Comparison of ENCODE assay signal across 9 cellular contexts in genomic region chr17:40314557-40314953, GRCh38. TPM values are rescaled to one million over a fixed set of nuclear protein-coding genes. Genes with fewer than 3 reads are reported as not detected.
DNase-seq lines count a peak whose midpoint lies in the region; ATAC-seq, FAIRE-seq and TF ChIP-seq lines count a peak whose summit lies in the region.
"Had no signal": no experiment of that assay in that cellular context is flagged by ENCODE, and none has a peak within 500 bp of the region (broad histone marks: within the 10 kb centered on the region; RNA-seq: fewer than 3 reads in every experiment).

No MANE protein-coding gene starts in this region.

- BruUV-seq in K562 (replicated peaks; lab: Mats Ljungman, UMichigan) = no TSS peak

- WGBS in K562 (ENCODE audit: insufficient coverage, low coverage, missing lambda C conversion rate) = 57% methylated on average over 3 of the region's 3 CpGs

- in situ Hi-C loops in K562 (cut with MboI) = no loop called here

- TF ChIP-seq EP300 in K562 (IDR thresholded peaks at IDR 0.05; ENCODE audit: low read length) = no peak

- H3K27ac ChIP-seq in CD4-positive, alpha-beta memory T cell (ENCODE audit: low read depth, low read length) = no peak overlapping the region
- H3K27ac ChIP-seq in K562 (ENCODE audit: extremely low read depth, low read depth, low read length) = no peak overlapping the region
- no peak overlapping the region for H3K27ac ChIP-seq in GM23338 (ENCODE audit: low read depth)

- no peak overlapping the region for H2AFZ ChIP-seq in K562 (ENCODE audit: low read depth, low read length)
- H2AFZ ChIP-seq in GM23338 = no peak overlapping the region

- TF ChIP-seq CTCF in K562 (IDR thresholded peaks at IDR 0.05 in 2 of 3, conservative IDR thresholded peaks at IDR 0.05 in 1 of 3; ENCODE audit: insufficient read depth in 2 of 3, low read depth in 1 of 3, low read length in 3 of 3) = no peak
- TF ChIP-seq CTCF in kidney epithelial cell (IDR thresholded peaks at IDR 0.05; ENCODE audit: insufficient read depth, low read length, poor library complexity, severe bottlenecking) = peak; percentile 27
- TF ChIP-seq CTCF in GM23338 (conservative IDR thresholded peaks at IDR 0.05; ENCODE audit: low read depth in 2 of 2) = no peak

- no peak for FAIRE-seq in K562 (lab: Jason Lieb, UNC)

- H3K27me3 ChIP-seq in CD4-positive, alpha-beta memory T cell (ENCODE audit: insufficient read depth, low read length) = no peaks in the 10 kb centered on the region
- H3K27me3 ChIP-seq in K562 (ENCODE audit: control insufficient read depth in 2 of 2, insufficient read depth in 2 of 2, low read length in 2 of 2) (no peaks in the 10 kb centered on the region), kidney epithelial cell (ENCODE audit: control insufficient read depth, insufficient read depth, low read length) (no peaks in the 10 kb centered on the region), GM23338 (ENCODE audit: insufficient read depth) (peaks cover 36% of the 10 kb centered on the region)

- peak overlapping the region in 5 of 8 donors; percentile 1 to 70 (median 51) for H3K4me3 Mint-ChIP-seq in CD4-positive, alpha-beta memory T cell
- no peak overlapping the region for H3K4me3 Mint-ChIP-seq in GM23338

- H3K79me2 ChIP-seq in K562 (ENCODE audit: control insufficient read depth, insufficient read depth, low read length) (peaks cover 15% of the 10 kb centered on the region), GM23338 (replicated peaks; ENCODE audit: insufficient read depth) (0 out of 2 replicates have a peak, but pooled peaks cover 6% of the 10 kb centered on the region)

- intact Hi-C loops in CD4-positive, alpha-beta memory T cell (cut with micrococcal nuclease) = no loop called here
- intact Hi-C loops in K562 (cut with micrococcal nuclease) = no loop called here

- no peaks in the 10 kb centered on the region for H3K36me3 ChIP-seq in CD4-positive, alpha-beta memory T cell (ENCODE audit: insufficient read depth, low read length)
- H3K36me3 ChIP-seq in K562 (ENCODE audit: control insufficient read depth, insufficient read depth, low read length) (no peaks in the 10 kb centered on the region), kidney epithelial cell (ENCODE audit: control insufficient read depth, insufficient read depth, low read length) (no peaks in the 10 kb centered on the region), GM23338 (ENCODE audit: insufficient read depth) (no peaks in the 10 kb centered on the region)

- TF ChIP-seq RAD21 in K562 (CRISPR knock-in tag; conservative IDR thresholded peaks at IDR 0.05 in 1 of 2, IDR thresholded peaks at IDR 0.05 in 1 of 2) = no peak

- POLR2A ChIA-PET in CD4-positive, alpha-beta memory T cell (lab: Charles Lee; ENCODE audit: partially characterized antibody) = interaction anchor here (1.0 to 37.1 kb wide), 5 partner anchors 8 to 287 kb away, joined by 3 to 1054 read pairs (median 6); no protein-coding TSS in a partner anchor
- POLR2A ChIA-PET in K562 (lab: Yijun Ruan, JAX) = no interaction called here

- peak; percentile 43 to 96 (median 69) for DNase-seq in CD4-positive, alpha-beta memory T cell
- DNase-seq in NAMALWA (ENCODE audit: low spot score) (peak; percentile 64), UCSD-AML1 (lab: John Stamatoyannopoulos, UW; ENCODE audit: unreplicated experiment) (peak; percentile 59), K562 (ENCODE audit: extremely low read depth in 1 of 4, low spot score in 3 of 4) (no peak), kidney epithelial cell (ENCODE audit: low read depth) (peak; percentile 93), NCI-H1930 (lab: John Stamatoyannopoulos, UW) (no peak), GM23338 (ENCODE audit: low spot score) (no peak)
- DNase-seq in stimulated activated CD4-positive, alpha-beta T cell treated with anti-CD3 and anti-CD28 coated beads, TNF-alpha, amount 100 ng/mL, for 24 hours (ENCODE audit: low read depth in 3 of 3) = peak; percentile 69 to 85 (median 79)

- no peak for ATAC-seq in K562
- no peak for ATAC-seq in GM23338

- peaks cover 16% of the 10 kb centered on the region for H3F3A ChIP-seq in GM23338 (replicated peaks; ENCODE audit: low read depth)

- H3K9me3 Mint-ChIP-seq in CD4-positive, alpha-beta memory T cell = no peaks in the 10 kb centered on the region
- no peaks in the 10 kb centered on the region for H3K9me3 Mint-ChIP-seq in GM23338

- TF ChIP-seq POLR2A in K562 (conservative IDR thresholded peaks at IDR 0.05) = no peak

- H3K4me2 ChIP-seq in K562 (ENCODE audit: insufficient read depth, low read length) (no peak overlapping the region), GM23338 (no peak overlapping the region)

- H4K20me1 ChIP-seq in K562 (replicated peaks; ENCODE audit: control insufficient read depth, insufficient read depth, low read length) (no peaks in the 10 kb centered on the region), GM23338 (replicated peaks; ENCODE audit: insufficient read depth) (peaks cover 3% of the 10 kb centered on the region)

- H3K9ac ChIP-seq in K562 (ENCODE audit: insufficient read depth in 1 of 2, low read depth in 2 of 2, low read length in 2 of 2) = peak overlapping the region in 1 of 2 experiments; percentile 6; a peak in 1 of 4 replicates

- H3K4me3 ChIP-seq in CD4-positive, alpha-beta memory T cell (ENCODE audit: low read length in 2 of 2) = no peak overlapping the region
- H3K4me3 ChIP-seq in K562 (no peak overlapping the region), kidney epithelial cell (ENCODE audit: low read depth, low read length) (no peak overlapping the region), GM23338 (no peak overlapping the region)

- H3K4me1 Mint-ChIP-seq in CD4-positive, alpha-beta memory T cell = peaks cover 31 to 93% (median 55%) of the 10 kb centered on the region in 4 donors
- H3K4me1 Mint-ChIP-seq in GM23338 = peaks cover 80% of the 10 kb centered on the region

- no peaks in the 10 kb centered on the region for H3K9me2 ChIP-seq in GM23338 (ENCODE audit: insufficient read depth)

- peaks cover 0 to 11% of the 10 kb centered on the region in 2 donors for H3K36me3 Mint-ChIP-seq in CD4-positive, alpha-beta memory T cell
- H3K36me3 Mint-ChIP-seq in GM23338 (ENCODE audit: low read depth) = no peaks in the 10 kb centered on the region; the same call in 2 of the 3 replicates

- no peaks in the 10 kb centered on the region for H3K9me3 ChIP-seq in CD4-positive, alpha-beta memory T cell (ENCODE audit: control insufficient read depth in 1 of 2, low read length in 2 of 2)
- no peaks in the 10 kb centered on the region for H3K9me3 ChIP-seq in K562 (replicated peaks; ENCODE audit: control insufficient read depth, insufficient read depth, low read depth, low read length)

- no peaks in the 10 kb centered on the region for H3K27me3 Mint-ChIP-seq in CD4-positive, alpha-beta memory T cell
- H3K27me3 Mint-ChIP-seq in GM23338 (ENCODE audit: insufficient read depth, low read depth, poor library complexity) = peaks cover 42% of the 10 kb centered on the region

- peaks cover 75% of the 10 kb centered on the region for H3K4me1 ChIP-seq in CD4-positive, alpha-beta memory T cell (ENCODE audit: insufficient read depth, low read length)
- H3K4me1 ChIP-seq in K562 (replicated peaks in 1 of 2; ENCODE audit: control insufficient read depth in 2 of 2, insufficient read depth in 2 of 2, low read length in 2 of 2) (peaks cover 40 to 50% of the 10 kb centered on the region in 2 experiments), GM23338 (ENCODE audit: insufficient read depth) (peaks cover 32% of the 10 kb centered on the region)

- H3K27ac Mint-ChIP-seq in CD4-positive, alpha-beta memory T cell = peak overlapping the region in 6 of 7 donors; percentile 16 to 93 (median 80)
- H3K27ac Mint-ChIP-seq in GM23338 = no peak overlapping the region

- CTCF ChIA-PET in CD4-positive, alpha-beta memory T cell (lab: Charles Lee; ENCODE audit: partially characterized antibody) = interaction anchor here (1.3 to 18.7 kb wide), 5 partner anchors 8 to 39 kb away, joined by 3 to 252 read pairs (median 42); partner anchors contain the start of gene RARA
- CTCF ChIA-PET in K562 (lab: Yijun Ruan, JAX; ENCODE audit: low intra/inter-chr PET ratio) = no interaction called here

- no peaks in the 10 kb centered on the region for H3K9me1 ChIP-seq in K562 (ENCODE audit: control insufficient read depth, insufficient read depth, low read length)

RNA-seq across cellular contexts. Expression of gene RARA, which starts 5.6 kb away (rescaled TPM):
- 10 to 100 TPM; 54.1 to 54.5 TPM for total RNA-seq in CD4-positive, alpha-beta memory T cell
- polyA plus RNA-seq in CD4-positive, alpha-beta memory T cell = 10 to 100 TPM in 1 of 2 donors, 1 to 10 TPM in 1; 5.1 to 20.7 TPM
- 7.6 and 15.2 TPM in 2 replicates for total RNA-seq in K562 (2011; cell fraction: chromatin; rRNA removed; ENCODE audit: low replicate concordance)
- total RNA-seq in K562 (2011; cell fraction: nucleolus; rRNA removed) = 9.7 and 10.0 TPM in 2 replicates
- 5.5 and 6.0 TPM in 2 replicates for total RNA-seq in K562 (2011; cell fraction: nucleoplasm; rRNA removed)
- total RNA-seq in K562 (2014; rRNA removed) (13.6 and 18.7 TPM in 2 replicates), K562 (2014; rRNA removed; fragmentation: Illumina TruSeq; extraction: Trizol) (5.0 and 7.5 TPM in 2 replicates), K562 (2015; rRNA removed; fragmentation: Illumina TruSeq; extraction: Trizol) (7.9 and 8.3 TPM in 2 replicates), K562 (2021) (26.2 and 28.0 TPM in 2 replicates), kidney epithelial cell (48.2 and 57.2 TPM in 2 replicates)
- polyA plus RNA-seq in K562 (2011; rRNA removed) (2.7 and 3.5 TPM in 2 replicates), K562 (2014; fragmentation: Illumina TruSeq; extraction: Trizol) (24.2 and 25.2 TPM in 2 replicates), K562 (2014; fragmentation: Nextera tagmentation; extraction: Ambion mirVana) (under 1 TPM; 0.10 TPM), K562 (2014; rRNA removed) (12.2 and 13.0 TPM in 2 replicates), GM23338 (2016; fragmentation: Nextera tagmentation; extraction: Ambion mirVana) (7.4 and 8.7 TPM in 2 replicates)
- 1.4 and 4.5 TPM in 2 replicates for polyA plus RNA-seq in K562 (2011; cell fraction: cytosol; rRNA removed)
- polyA plus RNA-seq in K562 (2011; cell fraction: nucleus; rRNA removed) = 4.6 and 15.6 TPM in 2 replicates
- 16.2 and 25.9 TPM in 2 replicates for polyA plus RNA-seq in K562 (2012)
- 2.8 and 4.2 TPM in 2 replicates for polyA minus RNA-seq in K562 (2011; rRNA and poly(A)+ RNA removed)
- 9.2 and 9.8 TPM in 2 replicates for polyA minus RNA-seq in K562 (2011; cell fraction: cytosol; rRNA and poly(A)+ RNA removed)
- 3.9 and 4.2 TPM in 2 replicates for polyA minus RNA-seq in K562 (2011; cell fraction: nucleus; rRNA and poly(A)+ RNA removed)
- total RNA-seq in GM23338 (2014; rRNA removed; shearing (Covaris generic)) = 15.9 and 17.8 TPM in 2 replicates

RNA-seq across cellular contexts. Expression of gene CDC6, which starts 26.9 kb away (rescaled TPM):
- total RNA-seq in CD4-positive, alpha-beta memory T cell = 1 to 10 TPM in 1 of 2 experiments, under 1 TPM in 1; 0.72 to 2.1 TPM
- polyA plus RNA-seq in CD4-positive, alpha-beta memory T cell = under 1 TPM; 0.61 to 0.87 TPM
- total RNA-seq in K562 (2011; cell fraction: chromatin; rRNA removed; ENCODE audit: low replicate concordance) = 102 and 166 TPM in 2 replicates
- 52.6 and 55.5 TPM in 2 replicates for total RNA-seq in K562 (2011; cell fraction: nucleolus; rRNA removed)
- total RNA-seq in K562 (2011; cell fraction: nucleoplasm; rRNA removed) = 82.0 and 95.0 TPM in 2 replicates
- total RNA-seq in K562 (2014; rRNA removed) = 67.4 and 78.9 TPM in 2 replicates
- 119 and 133 TPM in 2 replicates for total RNA-seq in K562 (2014; rRNA removed; fragmentation: Illumina TruSeq; extraction: Trizol)
- 110 and 112 TPM in 2 replicates for total RNA-seq in K562 (2015; rRNA removed; fragmentation: Illumina TruSeq; extraction: Trizol)
- total RNA-seq in K562 (2021) = 121 and 126 TPM in 2 replicates
- polyA plus RNA-seq in K562 (2011; rRNA removed) = 63.3 and 106 TPM in 2 replicates
- 26.5 and 34.3 TPM in 2 replicates for polyA plus RNA-seq in K562 (2011; cell fraction: cytosol; rRNA removed)
- polyA plus RNA-seq in K562 (2011; cell fraction: nucleus; rRNA removed) = 33.5 and 41.3 TPM in 2 replicates
- polyA plus RNA-seq in K562 (2012) = 67.6 and 73.5 TPM in 2 replicates
- polyA plus RNA-seq in K562 (2014; fragmentation: Illumina TruSeq; extraction: Trizol) = 141 and 150 TPM in 2 replicates
- polyA plus RNA-seq in K562 (2014; fragmentation: Nextera tagmentation; extraction: Ambion mirVana) = 10 to 100 TPM; 29.6 to 55.0 TPM
- polyA plus RNA-seq in K562 (2014; rRNA removed) = 70.5 and 73.4 TPM in 2 replicates
- 64.2 and 81.5 TPM in 2 replicates for polyA minus RNA-seq in K562 (2011; rRNA and poly(A)+ RNA removed)
- 15.9 and 41.5 TPM in 2 replicates for polyA minus RNA-seq in K562 (2011; cell fraction: cytosol; rRNA and poly(A)+ RNA removed)
- polyA minus RNA-seq in K562 (2011; cell fraction: nucleus; rRNA and poly(A)+ RNA removed) = 28.5 and 39.0 TPM in 2 replicates
- total RNA-seq in kidney epithelial cell = 7.9 and 8.8 TPM in 2 replicates
- total RNA-seq in GM23338 (2014; rRNA removed; shearing (Covaris generic)) = 75.5 and 79.9 TPM in 2 replicates
- polyA plus RNA-seq in GM23338 (2016; fragmentation: Nextera tagmentation; extraction: Ambion mirVana) = 40.6 and 46.2 TPM in 2 replicates

RNA-seq across cellular contexts. Expression of gene GJD3, which starts 50.0 kb away (rescaled TPM):
- total RNA-seq in CD4-positive, alpha-beta memory T cell = not detected
- not detected for polyA plus RNA-seq in CD4-positive, alpha-beta memory T cell
- total RNA-seq in K562 (2011; cell fraction: chromatin; rRNA removed; ENCODE audit: low replicate concordance) = not detected in 2 replicates
- 0.50 and 0.66 TPM in 2 replicates for total RNA-seq in K562 (2011; cell fraction: nucleolus; rRNA removed)
- total RNA-seq in K562 (2011; cell fraction: nucleoplasm; rRNA removed) = not detected in 2 replicates
- total RNA-seq in K562 (2014; rRNA removed) = not detected in 2 replicates
- total RNA-seq in K562 (2014; rRNA removed; fragmentation: Illumina TruSeq; extraction: Trizol) = not detected in 2 replicates
- not detected in 2 replicates for total RNA-seq in K562 (2015; rRNA removed; fragmentation: Illumina TruSeq; extraction: Trizol)
- total RNA-seq in K562 (2021) = 0.38 TPM in 1 of 2 replicates, not detected in the other
- not detected in 2 replicates for polyA plus RNA-seq in K562 (2011; rRNA removed)
- 0.24 TPM in 1 of 2 replicates, not detected in the other for polyA plus RNA-seq in K562 (2011; cell fraction: cytosol; rRNA removed)
- not detected in 2 replicates for polyA plus RNA-seq in K562 (2011; cell fraction: nucleus; rRNA removed)
- polyA plus RNA-seq in K562 (2012) = 0.46 and 2.9 TPM in 2 replicates
- not detected in 2 replicates for polyA plus RNA-seq in K562 (2014; fragmentation: Illumina TruSeq; extraction: Trizol)
- not detected for polyA plus RNA-seq in K562 (2014; fragmentation: Nextera tagmentation; extraction: Ambion mirVana)
- polyA plus RNA-seq in K562 (2014; rRNA removed) = 0.17 TPM in 1 of 2 replicates, not detected in the other
- polyA minus RNA-seq in K562 (2011; rRNA and poly(A)+ RNA removed) = not detected in 2 replicates
- not detected in 2 replicates for polyA minus RNA-seq in K562 (2011; cell fraction: cytosol; rRNA and poly(A)+ RNA removed)
- 1.2 TPM in 1 of 2 replicates, not detected in the other for polyA minus RNA-seq in K562 (2011; cell fraction: nucleus; rRNA and poly(A)+ RNA removed)
- 1.1 TPM in 1 of 2 replicates, not detected in the other for total RNA-seq in kidney epithelial cell
- total RNA-seq in GM23338 (2014; rRNA removed; shearing (Covaris generic)) = 1.4 and 2.8 TPM in 2 replicates
- not detected in 2 replicates for polyA plus RNA-seq in GM23338 (2016; fragmentation: Nextera tagmentation; extraction: Ambion mirVana)
- total RNA-seq: temporal lobe had no signal

Comparison
In these comparisons a context has a peak if more than half of its experiments do, and no peak if none do; other contexts are left out.
1. DNase-seq: peak in CD4-positive, alpha-beta memory T cell (5 of 5), NAMALWA (single experiment), UCSD-AML1 (single experiment), kidney epithelial cell (single experiment) and stimulated activated CD4-positive, alpha-beta T cell treated with anti-CD3 and anti-CD28 coated beads, TNF-alpha, amount 100 ng/mL, for 24 hours (3 of 3); none in K562 (0 of 4), NCI-H1930 (0 of 2) and GM23338 (single experiment).